ENCODE assay signal across 7 cellular contexts in genomic region chr11:75346912-75347647, GRCh38. TPM values are rescaled to one million over a fixed set of nuclear protein-coding genes. Genes with fewer than 3 reads are reported as not detected.
DNase-seq lines count a peak whose midpoint lies in the region; ATAC-seq and TF ChIP-seq lines count a peak whose summit lies in the region.

No MANE protein-coding gene starts in this region.

- DNase-seq in GM23248 (peak; percentile 63), left ventricle myocardium inferior (peak; percentile 51), spleen (no peak)
- no peak for DNase-seq in activated CD4-positive, alpha-beta T cell treated with anti-CD3 and anti-CD28 coated beads, Interleukin-2, amount 10 ng/mL, durations not matched to agents 7 days and 5 days

- H3K9ac ChIP-seq in GM23248: no peak overlapping the region

- no peaks in the 10 kb centered on the region for H3K79me2 ChIP-seq in GM23248 (ENCODE audit: insufficient read depth)

- no peak overlapping the region for H2AFZ ChIP-seq in GM23248

- peak overlapping the region; percentile 15 for H3K4me2 ChIP-seq in GM23248 (ENCODE audit: unreplicated experiment)

- POLR2A ChIA-PET in activated CD4-positive, alpha-beta T cell treated with anti-CD3 and anti-CD28 coated beads, Interleukin-2, amount 10 ng/mL, durations not matched to agents 7 days and 5 days (lab: Charles Lee): no interaction called here

- H3K27ac ChIP-seq in GM23248 (peak overlapping the region; percentile 62), left ventricle myocardium inferior (replicated peaks) (peak overlapping the region; percentile 94), spleen (peak overlapping the region in 7 of 8 donors; percentile 62 to 96 (median 93))

- no peaks in the 10 kb centered on the region for H3K27me3 ChIP-seq in GM23248 (replicated peaks; ENCODE audit: insufficient read depth)
- no peaks in the 10 kb centered on the region for H3K27me3 ChIP-seq in left ventricle myocardium inferior (ENCODE audit: low read depth)
- H3K27me3 ChIP-seq in spleen (replicated peaks in 1 of 7): no peaks in the 10 kb centered on the region

- CTCF ChIA-PET in activated CD4-positive, alpha-beta T cell treated with anti-CD3 and anti-CD28 coated beads, Interleukin-2, amount 10 ng/mL, durations not matched to agents 7 days and 5 days (lab: Charles Lee): interaction anchor here (1.0 to 2.1 kb wide), 2 partner anchors 12 to 105 kb away, joined by 3 to 6 read pairs; no protein-coding TSS in a partner anchor

- no peaks in the 10 kb centered on the region for H3K9me2 ChIP-seq in GM23248 (ENCODE audit: insufficient read depth)

- no peak for TF ChIP-seq CTCF in left ventricle myocardium inferior (IDR thresholded peaks at IDR 0.05; ENCODE audit: borderline replicate concordance)
- no peak for TF ChIP-seq CTCF in spleen (IDR thresholded peaks at IDR 0.05 in 8 of 11, conservative IDR thresholded peaks at IDR 0.05 in 3 of 11)

- H3K27ac Mint-ChIP-seq in activated T-helper 17 cell treated with anti-CD3 and anti-CD28 coated beads, Interleukin-2, amount 50 U/mL, for 72 hours: peak overlapping the region; percentile 84
- no peak overlapping the region for H3K27ac Mint-ChIP-seq in activated CD4-positive, alpha-beta T cell treated with anti-CD3 and anti-CD28 coated beads, Interleukin-2, amount 10 ng/mL, durations not matched to agents 7 days and 5 days

- H3K4me1 ChIP-seq in GM23248 (ENCODE audit: insufficient read depth) (peaks cover 17% of the 10 kb centered on the region), left ventricle myocardium inferior (peaks cover 98% of the 10 kb centered on the region), spleen (peaks cover 72 to 97% (median 93%) of the 10 kb centered on the region in 6 donors)

- intact Hi-C loops in left ventricle myocardium inferior (cut with micrococcal nuclease) (no loop called here), spleen (cut with DNase I; ENCODE audit: low total_unique reads) (no loop called here)

- H3K36me3 Mint-ChIP-seq in activated T-helper 17 cell treated with anti-CD3 and anti-CD28 coated beads, Interleukin-2, amount 50 U/mL, for 72 hours (ENCODE audit: low read depth): no peaks in the 10 kb centered on the region
- H3K36me3 Mint-ChIP-seq in activated CD4-positive, alpha-beta T cell treated with anti-CD3 and anti-CD28 coated beads, Interleukin-2, amount 10 ng/mL, durations not matched to agents 7 days and 5 days (ENCODE audit: low read depth): no peaks in the 10 kb centered on the region

- 53 to 60% methylated on average over 11 of the region's 11 CpGs for WGBS in GM23248 (ENCODE audit: low coverage in 1 of 2, low lambda C conversion rate in 2 of 2, missing lambda C conversion rate in 2 of 2), 2 experiments
- WGBS in spleen, 5 donors: 55 to 72% (median 60%) methylated on average over 7 to 11 of the region's 11 CpGs

- in situ Hi-C loops in GM23248 (cut with MboI): no loop called here

- no peaks in the 10 kb centered on the region for H3K36me3 ChIP-seq in GM23248 (ENCODE audit: low read depth)
- H3K36me3 ChIP-seq in left ventricle myocardium inferior: no peaks in the 10 kb centered on the region
- H3K36me3 ChIP-seq in spleen: peaks cover 0 to 4% (median 0%) of the 10 kb centered on the region in 6 donors

- no peaks in the 10 kb centered on the region for H3K9me3 Mint-ChIP-seq in activated T-helper 17 cell treated with anti-CD3 and anti-CD28 coated beads, Interleukin-2, amount 50 U/mL, for 72 hours
- H3K9me3 Mint-ChIP-seq in activated CD4-positive, alpha-beta T cell treated with anti-CD3 and anti-CD28 coated beads, Interleukin-2, amount 10 ng/mL, durations not matched to agents 7 days and 5 days: no peaks in the 10 kb centered on the region

- no peak for TF ChIP-seq POLR2A in spleen (IDR thresholded peaks at IDR 0.05)

- peaks cover 38% of the 10 kb centered on the region for H3K4me1 Mint-ChIP-seq in activated T-helper 17 cell treated with anti-CD3 and anti-CD28 coated beads, Interleukin-2, amount 50 U/mL, for 72 hours
- peaks cover 79% of the 10 kb centered on the region for H3K4me1 Mint-ChIP-seq in activated CD4-positive, alpha-beta T cell treated with anti-CD3 and anti-CD28 coated beads, Interleukin-2, amount 10 ng/mL, durations not matched to agents 7 days and 5 days

- H3K4me3 ChIP-seq in GM23248 (no peak overlapping the region), left ventricle myocardium inferior (no peak overlapping the region), spleen (no peak overlapping the region)

- no peaks in the 10 kb centered on the region for H3K27me3 Mint-ChIP-seq in activated T-helper 17 cell treated with anti-CD3 and anti-CD28 coated beads, Interleukin-2, amount 50 U/mL, for 72 hours
- H3K27me3 Mint-ChIP-seq in activated CD4-positive, alpha-beta T cell treated with anti-CD3 and anti-CD28 coated beads, Interleukin-2, amount 10 ng/mL, durations not matched to agents 7 days and 5 days: no peaks in the 10 kb centered on the region

- no peak overlapping the region for H3K4me3 Mint-ChIP-seq in activated T-helper 17 cell treated with anti-CD3 and anti-CD28 coated beads, Interleukin-2, amount 50 U/mL, for 72 hours
- no peak overlapping the region for H3K4me3 Mint-ChIP-seq in activated CD4-positive, alpha-beta T cell treated with anti-CD3 and anti-CD28 coated beads, Interleukin-2, amount 10 ng/mL, durations not matched to agents 7 days and 5 days

- ATAC-seq in activated T-helper 17 cell treated with anti-CD3 and anti-CD28 coated beads, Interleukin-2, amount 50 U/mL, for 72 hours (replicated peaks): no peak
- no peak for ATAC-seq in GM19328 (IDR thresholded peaks at IDR 0.05; ENCODE audit: unreplicated experiment)
- ATAC-seq in GM18867 (IDR thresholded peaks at IDR 0.05; ENCODE audit: unreplicated experiment): no peak

- H3F3A ChIP-seq in GM23248 (ENCODE audit: insufficient read depth): peaks cover 43% of the 10 kb centered on the region

- no peaks in the 10 kb centered on the region for H4K20me1 ChIP-seq in GM23248 (ENCODE audit: insufficient read depth)

- no peaks in the 10 kb centered on the region for H3K9me3 ChIP-seq in GM23248 (ENCODE audit: low read depth)
- H3K9me3 ChIP-seq in left ventricle myocardium inferior (replicated peaks): no peaks in the 10 kb centered on the region
- H3K9me3 ChIP-seq in spleen: no peaks in the 10 kb centered on the region

RNA-seq across cellular contexts. Expression of gene ARRB1, which starts 4.4 kb away (rescaled TPM):
- 2.1 and 3.1 TPM in 2 replicates for total RNA-seq in GM23248 (2014; rRNA removed; shearing (Covaris generic))
- 2.0 and 2.2 TPM in 2 replicates for polyA plus RNA-seq in GM23248 (2016; fragmentation: Nextera tagmentation; extraction: Ambion mirVana)
- total RNA-seq in activated T-helper 17 cell treated with anti-CD3 and anti-CD28 coated beads, Interleukin-2, amount 50 U/mL, for 72 hours: 10 to 100 TPM; 10.7 to 14.7 TPM
- total RNA-seq in left ventricle myocardium inferior: 25.9 TPM
- 100 to 1,000 TPM in 3 of 7 donors, 10 to 100 TPM in 4; 77.7 to 139 (median 84.8) TPM for total RNA-seq in spleen
- polyA plus RNA-seq in spleen: 10 to 100 TPM; 11.6 to 49.3 (median 13.1) TPM
- total RNA-seq in activated CD4-positive, alpha-beta T cell treated with anti-CD3 and anti-CD28 coated beads, Interleukin-2, amount 10 ng/mL, durations not matched to agents 7 days and 5 days: 10 to 100 TPM; 24.3 to 29.5 TPM

RNA-seq across cellular contexts. Expression of gene RPS3, which starts 52.2 kb away (rescaled TPM):
- total RNA-seq in GM23248 (2014; rRNA removed; shearing (Covaris generic)): 915 and 1,048 TPM in 2 replicates
- 896 and 915 TPM in 2 replicates for polyA plus RNA-seq in GM23248 (2016; fragmentation: Nextera tagmentation; extraction: Ambion mirVana)
- total RNA-seq in activated T-helper 17 cell treated with anti-CD3 and anti-CD28 coated beads, Interleukin-2, amount 50 U/mL, for 72 hours: 1,000 to 10,000 TPM; 4,623 to 5,372 TPM
- total RNA-seq in left ventricle myocardium inferior: 864 TPM
- total RNA-seq in spleen: 1,000 to 10,000 TPM; 1,482 to 2,624 (median 2,197) TPM
- 1,000 to 10,000 TPM; 4,940 to 5,449 (median 5,352) TPM for polyA plus RNA-seq in spleen
- 1,000 to 10,000 TPM; 2,943 to 3,099 TPM for total RNA-seq in activated CD4-positive, alpha-beta T cell treated with anti-CD3 and anti-CD28 coated beads, Interleukin-2, amount 10 ng/mL, durations not matched to agents 7 days and 5 days

Comparison
In these comparisons a context has a peak if more than half of its experiments do, and no peak if none do; other contexts are left out.
1. DNase-seq: peak in GM23248 (single experiment) and left ventricle myocardium inferior (single experiment); none in spleen (single experiment) and activated CD4-positive, alpha-beta T cell treated with anti-CD3 and anti-CD28 coated beads, Interleukin-2, amount 10 ng/mL, durations not matched to agents 7 days and 5 days (single experiment).
2. Peak in every context shown above with its lines, with median percentiles within 50 percentile points of each other: H3K27ac ChIP-seq.